In genomic region chr5:5564884-5565283, GRCh38 we compare ENCODE assay signal across 37 cellular contexts.
A peak's percentile ranks its signal among the peaks of the same experiment; 100 is the strongest.
DNase-seq lines count a peak whose midpoint lies in the region; ATAC-seq, FAIRE-seq and TF ChIP-seq lines count a peak whose summit lies in the region.
"Had no signal": no experiment of that assay in that cellular context is flagged by ENCODE, and none has a peak within 500 bp of the region (broad histone marks: within the 10 kb centered on the region; RNA-seq: fewer than 3 reads in every experiment).

No MANE protein-coding gene starts in this region.

- no peaks in the 10 kb centered on the region for H4K20me1 ChIP-seq in GM23338 (replicated peaks; ENCODE audit: insufficient read depth)
- no peaks in the 10 kb centered on the region for H4K20me1 ChIP-seq in K562 (replicated peaks; ENCODE audit: control insufficient read depth, insufficient read depth, low read length)
- no peaks in the 10 kb centered on the region for H4K20me1 ChIP-seq in smooth muscle cell (ENCODE audit: low read depth)
- H4K20me1 ChIP-seq: BLaER1; BLaER1 treated with 17β-estradiol and CSF1 and Interleukin-3, amounts not matched to agents 10 nM and 100 nM had no signal

- no peak for TF ChIP-seq CTCF in GM23338 (conservative IDR thresholded peaks at IDR 0.05; ENCODE audit: low read depth in 2 of 2)
- TF ChIP-seq CTCF in K562 (IDR thresholded peaks at IDR 0.05 in 2 of 3, conservative IDR thresholded peaks at IDR 0.05 in 1 of 3; ENCODE audit: insufficient read depth in 2 of 3, low read depth in 1 of 3, low read length in 3 of 3) = no peak
- TF ChIP-seq CTCF in glutamatergic neuron (IDR thresholded peaks at IDR 0.05; ENCODE audit: partially characterized antibody, unreplicated experiment) = no peak
- no peak for TF ChIP-seq CTCF in smooth muscle cell (IDR thresholded peaks at IDR 0.05; ENCODE audit: borderline replicate concordance, insufficient read depth, poor library complexity, severe bottlenecking)
- no peak for TF ChIP-seq CTCF in ovary (IDR thresholded peaks at IDR 0.05)

- H3K9me3 ChIP-seq in K562 (replicated peaks; ENCODE audit: control insufficient read depth, insufficient read depth, low read depth, low read length) (no peaks in the 10 kb centered on the region), smooth muscle cell (replicated peaks; ENCODE audit: low read depth) (no peaks in the 10 kb centered on the region), ovary (no peaks in the 10 kb centered on the region)
- H3K9me3 ChIP-seq: A549; BE2C; BLaER1; BLaER1 treated with 17β-estradiol and CSF1 and Interleukin-3, amounts not matched to agents 10 nM and 100 nM; Caco-2 had no signal

- intact Hi-C loops in K562 (cut with micrococcal nuclease) (no loop called here), ovary (cut with DNase I) (no loop called here)

- peaks cover 9% of the 10 kb centered on the region for H3K4me1 Mint-ChIP-seq in GM23338
- H3K4me1 Mint-ChIP-seq in glutamatergic neuron (ENCODE audit: low read depth, unreplicated experiment) = peaks cover 11% of the 10 kb centered on the region
- H3K4me1 Mint-ChIP-seq: B cell; CD14-positive monocyte; CD4-positive, alpha-beta memory T cell; CD4-positive, CD25-positive, alpha-beta regulatory T cell; CD8-positive, alpha-beta memory T cell had no signal

- H3K4me1 ChIP-seq in GM23338 (ENCODE audit: insufficient read depth) = no peaks in the 10 kb centered on the region
- H3K4me1 ChIP-seq in K562 (replicated peaks in 1 of 2; ENCODE audit: control insufficient read depth in 2 of 2, insufficient read depth in 2 of 2, low read length in 2 of 2) = no peaks in the 10 kb centered on the region
- no peaks in the 10 kb centered on the region for H3K4me1 ChIP-seq in smooth muscle cell (ENCODE audit: low read depth)
- H3K4me1 ChIP-seq in ovary (ENCODE audit: insufficient read depth) = no peaks in the 10 kb centered on the region
- H3K4me1 ChIP-seq: A549; BLaER1; BLaER1 treated with 17β-estradiol and CSF1 and Interleukin-3, amounts not matched to agents 10 nM and 100 nM; Caco-2 had no signal

- in situ Hi-C loops in K562 (cut with MboI) = no loop called here

- no peak for ATAC-seq in GM23338
- peak; percentile 49 for ATAC-seq in K562
- ATAC-seq in HG03196 (IDR thresholded peaks at IDR 0.05; ENCODE audit: unreplicated experiment) = no peak
- ATAC-seq: A549; CD8-positive, alpha-beta T cell had no signal

- H3K27me3 Mint-ChIP-seq in GM23338 (ENCODE audit: insufficient read depth, low read depth, poor library complexity) = peaks cover 2% of the 10 kb centered on the region
- peaks cover 3% of the 10 kb centered on the region for H3K27me3 Mint-ChIP-seq in glutamatergic neuron (ENCODE audit: unreplicated experiment)
- H3K27me3 Mint-ChIP-seq: CD4-positive, CD25-positive, alpha-beta regulatory T cell had no signal

- WGBS in K562 (ENCODE audit: insufficient coverage, low coverage, missing lambda C conversion rate) = 6% methylated on average over 4 of the region's 4 CpGs
- 45% methylated on average over 4 of the region's 4 CpGs for WGBS in smooth muscle cell (ENCODE audit: low lambda C conversion rate)
- 47 to 61% (median 51%) methylated on average over 4 of the region's 4 CpGs for WGBS in ovary, 3 donors

- H3K9ac ChIP-seq in K562 (ENCODE audit: insufficient read depth in 1 of 2, low read depth in 2 of 2, low read length in 2 of 2) (no peak overlapping the region), smooth muscle cell (ENCODE audit: low read depth) (no peak overlapping the region)
- H3K9ac ChIP-seq: BLaER1; BLaER1 treated with 17β-estradiol and CSF1 and Interleukin-3, amounts not matched to agents 10 nM and 100 nM had no signal

- H3F3A ChIP-seq in GM23338 (replicated peaks; ENCODE audit: low read depth) = no peaks in the 10 kb centered on the region
- H3F3A ChIP-seq in smooth muscle cell (ENCODE audit: low read depth) = no peaks in the 10 kb centered on the region

- H2AFZ ChIP-seq in GM23338 (peak overlapping the region; percentile 40; the same call in 1 of the 2 replicates), K562 (ENCODE audit: low read depth, low read length) (no peak overlapping the region), smooth muscle cell (ENCODE audit: low read depth) (no peak overlapping the region)

- CTCF ChIA-PET in K562 (lab: Yijun Ruan, JAX; ENCODE audit: low intra/inter-chr PET ratio) = no interaction called here

- H3K36me3 Mint-ChIP-seq in GM23338 (ENCODE audit: low read depth) (no peaks in the 10 kb centered on the region), glutamatergic neuron (ENCODE audit: unreplicated experiment) (peaks cover 6% of the 10 kb centered on the region)
- H3K36me3 Mint-ChIP-seq: CD14-positive monocyte; CD4-positive, alpha-beta memory T cell; CD4-positive, CD25-positive, alpha-beta regulatory T cell; CD8-positive, alpha-beta memory T cell; CD8-positive, alpha-beta T cell had no signal

- H3K36me3 ChIP-seq in GM23338 (ENCODE audit: insufficient read depth) = no peaks in the 10 kb centered on the region
- H3K36me3 ChIP-seq in K562 (ENCODE audit: control insufficient read depth, insufficient read depth, low read length) = no peaks in the 10 kb centered on the region
- no peaks in the 10 kb centered on the region for H3K36me3 ChIP-seq in smooth muscle cell (ENCODE audit: low read depth)
- H3K36me3 ChIP-seq in ovary = no peaks in the 10 kb centered on the region
- H3K36me3 ChIP-seq: BE2C; BLaER1; BLaER1 treated with 17β-estradiol and CSF1 and Interleukin-3, amounts not matched to agents 10 nM and 100 nM had no signal

- H3K9me2 ChIP-seq in GM23338 (ENCODE audit: insufficient read depth) = no peaks in the 10 kb centered on the region

- H3K4me3 Mint-ChIP-seq in GM23338 (no peak overlapping the region), glutamatergic neuron (ENCODE audit: unreplicated experiment) (no peak overlapping the region)
- H3K4me3 Mint-ChIP-seq: B cell; CD14-positive monocyte; CD4-positive, alpha-beta memory T cell; CD4-positive, alpha-beta T cell; CD4-positive, CD25-positive, alpha-beta regulatory T cell; CD8-positive, alpha-beta memory T cell; CD8-positive, alpha-beta T cell had no signal

- no TSS peak for BruUV-seq in K562 (replicated peaks; lab: Mats Ljungman, UMichigan)

- FAIRE-seq in K562 (lab: Jason Lieb, UNC) = no peak
- FAIRE-seq: A204.1, A549, D721Med had no signal

- H3K27ac Mint-ChIP-seq in GM23338 (no peak overlapping the region), glutamatergic neuron (ENCODE audit: unreplicated experiment) (peak overlapping the region; percentile 90)
- H3K27ac Mint-ChIP-seq: B cell; CD14-positive monocyte; CD4-positive, alpha-beta memory T cell; CD4-positive, alpha-beta T cell; CD4-positive, CD25-positive, alpha-beta regulatory T cell; CD8-positive, alpha-beta T cell had no signal

- no peaks in the 10 kb centered on the region for H3K9me1 ChIP-seq in K562 (ENCODE audit: control insufficient read depth, insufficient read depth, low read length)

- H3K4me2 ChIP-seq in GM23338 (no peak overlapping the region), K562 (ENCODE audit: insufficient read depth, low read length) (no peak overlapping the region), smooth muscle cell (peak overlapping the region; percentile 5)
- H3K4me2 ChIP-seq: A549; BLaER1; BLaER1 treated with 17β-estradiol and CSF1 and Interleukin-3, amounts not matched to agents 10 nM and 100 nM had no signal

- TF ChIP-seq EP300 in K562 (IDR thresholded peaks at IDR 0.05; ENCODE audit: low read length) (no peak), ovary (IDR thresholded peaks at IDR 0.05) (no peak)

- no peak overlapping the region for H3K27ac ChIP-seq in GM23338 (ENCODE audit: low read depth)
- no peak overlapping the region for H3K27ac ChIP-seq in K562 (ENCODE audit: extremely low read depth, low read depth, low read length)
- no peak overlapping the region for H3K27ac ChIP-seq in smooth muscle cell (ENCODE audit: low read depth)
- H3K27ac ChIP-seq in ovary = no peak overlapping the region
- H3K27ac ChIP-seq: 22Rv1; A549; BLaER1; BLaER1 treated with 17β-estradiol and CSF1 and Interleukin-3, amounts not matched to agents 10 nM and 100 nM; C4-2B had no signal

- H3K4me3 ChIP-seq in GM23338 (no peak overlapping the region), K562 (no peak overlapping the region), smooth muscle cell (no peak overlapping the region), ovary (no peak overlapping the region)
- H3K4me3 ChIP-seq: A549; BLaER1; BLaER1 treated with 17β-estradiol and CSF1 and Interleukin-3, amounts not matched to agents 10 nM and 100 nM had no signal

- DNase-seq in GM23338 (ENCODE audit: low spot score) (no peak), K562 (ENCODE audit: extremely low read depth in 1 of 4, low spot score in 3 of 4) (no peak), glutamatergic neuron (no peak), smooth muscle cell (lab: John Stamatoyannopoulos, UW; ENCODE audit: unreplicated experiment) (no peak), anterior cingulate cortex (lab: John Stamatoyannopoulos, UW) (no peak), OCI-M1 (lab: John Stamatoyannopoulos, UW) (no peak), ovary (no peak)
- DNase-seq: 8988T; ACHN; AML-193; BE2C; C1 segment of cervical spinal cord; Caco-2; Calu3; CD4-positive, alpha-beta memory T cell; CD4-positive, alpha-beta T cell; CD4-positive, CD25-positive, alpha-beta regulatory T cell; CD8-positive, alpha-beta memory T cell; CD8-positive, alpha-beta T cell; COR-L47; DMS 273 treated with DMSO at 0.1 percent for 48 hours; DMS153; DMS53; DMS79; DMS79 treated with DMSO at 0.1 percent for 48 hours; DND-41; EL had no signal

- no peak for TF ChIP-seq RAD21 in K562 (CRISPR knock-in tag; conservative IDR thresholded peaks at IDR 0.05 in 1 of 2, IDR thresholded peaks at IDR 0.05 in 1 of 2)

- POLR2A ChIA-PET in K562 (lab: Yijun Ruan, JAX) = interaction anchor here (0.6 to 0.7 kb wide), 2 partner anchors 13 to 15 kb away, joined by 3 read pairs; no protein-coding TSS in a partner anchor

- TF ChIP-seq POLR2A in K562 (conservative IDR thresholded peaks at IDR 0.05) = no peak
- no peak for TF ChIP-seq POLR2A in ovary (IDR thresholded peaks at IDR 0.05)

- H3K27me3 ChIP-seq in GM23338 (ENCODE audit: insufficient read depth) (no peaks in the 10 kb centered on the region), K562 (ENCODE audit: control insufficient read depth in 2 of 2, insufficient read depth in 2 of 2, low read length in 2 of 2) (peaks cover 32 to 33% of the 10 kb centered on the region in 2 experiments), smooth muscle cell (ENCODE audit: low read depth) (no peaks in the 10 kb centered on the region), ovary (no peaks in the 10 kb centered on the region)
- H3K27me3 ChIP-seq: BE2C; BLaER1; BLaER1 treated with 17β-estradiol and CSF1 and Interleukin-3, amounts not matched to agents 10 nM and 100 nM had no signal

- H3K79me2 ChIP-seq in GM23338 (replicated peaks; ENCODE audit: insufficient read depth) = no peaks in the 10 kb centered on the region
- no peaks in the 10 kb centered on the region for H3K79me2 ChIP-seq in K562 (ENCODE audit: control insufficient read depth, insufficient read depth, low read length)
- H3K79me2 ChIP-seq in smooth muscle cell (ENCODE audit: low read depth) = no peaks in the 10 kb centered on the region

- H3K9me3 Mint-ChIP-seq in GM23338 (no peaks in the 10 kb centered on the region; the same call in 2 of the 3 replicates), glutamatergic neuron (ENCODE audit: unreplicated experiment) (peaks cover 5% of the 10 kb centered on the region)
- H3K9me3 Mint-ChIP-seq: CD4-positive, alpha-beta memory T cell; CD4-positive, alpha-beta T cell; CD8-positive, alpha-beta memory T cell; CD8-positive, alpha-beta T cell had no signal
